8 cellular contexts compared by ENCODE assay signal in genomic region chr3:97821413-97821809, GRCh38. TPM values are rescaled to one million over a fixed set of nuclear protein-coding genes. Genes with fewer than 3 reads are reported as not detected.
DNase-seq lines count a peak whose midpoint lies in the region; ATAC-seq and TF ChIP-seq lines count a peak whose summit lies in the region.

No MANE protein-coding gene starts in this region.

- intact Hi-C loops in CD4-positive, alpha-beta memory T cell (cut with micrococcal nuclease), result loop anchor here (1.0 to 2.0 kb wide), 6 partner anchors 28 to 202 kb away; partner anchors contain the start of genes ARL6 and RIOX2

- H3K27me3 Mint-ChIP-seq in CD4-positive, alpha-beta memory T cell, result peaks cover 0 to 2% of the 10 kb centered on the region in 2 donors
- H3K27me3 Mint-ChIP-seq in T-helper 1 cell treated with Interleukin-12 subunit alpha and Interleukin-12 subunit beta and Interleukin-4 antibody, amounts not matched to agents 30 μg/mL and 1 μg/mL, for 36 hours (ENCODE audit: low read depth), result peaks cover 57% of the 10 kb centered on the region

- no peak for TF ChIP-seq CTCF in cardiac fibroblast (IDR thresholded peaks at IDR 0.05; ENCODE audit: low read depth, low read length)

- H3K4me3 ChIP-seq in CD4-positive, alpha-beta memory T cell (ENCODE audit: low read length in 2 of 2), result peak overlapping the region; percentile 55 to 76
- H3K4me3 ChIP-seq in cardiac fibroblast (replicated peaks in 1 of 2; ENCODE audit: low read depth in 2 of 2, low read length in 2 of 2), result peak overlapping the region; percentile 83 to 90

- no peaks in the 10 kb centered on the region for H3K27me3 ChIP-seq in CD4-positive, alpha-beta memory T cell (ENCODE audit: insufficient read depth, low read length)

- no peaks in the 10 kb centered on the region for H3K9me3 Mint-ChIP-seq in CD4-positive, alpha-beta memory T cell
- no peaks in the 10 kb centered on the region for H3K9me3 Mint-ChIP-seq in T-helper 1 cell treated with Interleukin-12 subunit alpha and Interleukin-12 subunit beta and Interleukin-4 antibody, amounts not matched to agents 30 μg/mL and 1 μg/mL, for 36 hours

- DNase-seq in CD4-positive, alpha-beta memory T cell, result peak in 1 of 5 donors; percentile 70
- DNase-seq in cardiac fibroblast (ENCODE audit: low read depth in 2 of 2), result no peak
- peak; percentile 54 for DNase-seq in left lobe of liver (ENCODE audit: low spot score)
- peak in 2 of 3 experiments; percentile 11 to 37 for DNase-seq in stimulated activated CD4-positive, alpha-beta T cell treated with anti-CD3 and anti-CD28 coated beads, TNF-alpha, amount 100 ng/mL, for 24 hours (ENCODE audit: low read depth in 3 of 3)
- DNase-seq in erythroblast (lab: John Stamatoyannopoulos, UW), result no peak

- CTCF ChIA-PET in CD4-positive, alpha-beta memory T cell (lab: Charles Lee; ENCODE audit: partially characterized antibody), result interaction anchor here (0.6 to 4.4 kb wide), 21 partner anchors 8 to 201 kb away, joined by 3 to 24 read pairs (median 4); partner anchors contain the start of gene ARL6

- no peaks in the 10 kb centered on the region for H3K36me3 ChIP-seq in CD4-positive, alpha-beta memory T cell (ENCODE audit: insufficient read depth, low read length)

- peak overlapping the region; percentile 85 to 99 (median 97) for H3K4me3 Mint-ChIP-seq in CD4-positive, alpha-beta memory T cell
- H3K4me3 Mint-ChIP-seq in T-helper 1 cell treated with Interleukin-12 subunit alpha and Interleukin-12 subunit beta and Interleukin-4 antibody, amounts not matched to agents 30 μg/mL and 1 μg/mL, for 36 hours, result peak overlapping the region; percentile 96

- no peaks in the 10 kb centered on the region for H3K9me3 ChIP-seq in CD4-positive, alpha-beta memory T cell (ENCODE audit: control insufficient read depth in 1 of 2, low read length in 2 of 2)

- ATAC-seq in GM19372 (IDR thresholded peaks at IDR 0.05; ENCODE audit: low read depth, unreplicated experiment) (peak; percentile 43), HG03432 (IDR thresholded peaks at IDR 0.05; ENCODE audit: unreplicated experiment) (peak; percentile 55), left lobe of liver (peak; percentile 47)

- H3K27ac Mint-ChIP-seq in CD4-positive, alpha-beta memory T cell, result peak overlapping the region; percentile 57 to 91 (median 88)
- H3K27ac Mint-ChIP-seq in T-helper 1 cell treated with Interleukin-12 subunit alpha and Interleukin-12 subunit beta and Interleukin-4 antibody, amounts not matched to agents 30 μg/mL and 1 μg/mL, for 36 hours, result peak overlapping the region; percentile 81

- H3K4me1 Mint-ChIP-seq in CD4-positive, alpha-beta memory T cell, result peaks cover 24 to 38% (median 28%) of the 10 kb centered on the region in 4 donors
- peaks cover 28% of the 10 kb centered on the region for H3K4me1 Mint-ChIP-seq in T-helper 1 cell treated with Interleukin-12 subunit alpha and Interleukin-12 subunit beta and Interleukin-4 antibody, amounts not matched to agents 30 μg/mL and 1 μg/mL, for 36 hours (ENCODE audit: low read depth)

- H3K27ac ChIP-seq in CD4-positive, alpha-beta memory T cell (ENCODE audit: low read depth, low read length), result peak overlapping the region; percentile 48

- H3K4me1 ChIP-seq in CD4-positive, alpha-beta memory T cell (ENCODE audit: insufficient read depth, low read length), result peaks cover 21% of the 10 kb centered on the region

- POLR2A ChIA-PET in CD4-positive, alpha-beta memory T cell (lab: Charles Lee; ENCODE audit: partially characterized antibody), result interaction anchor here (0.6 to 3.5 kb wide), 26 partner anchors 10 to 772 kb away, joined by 3 to 26 read pairs (median 4); partner anchors contain the start of genes ARL6, CLDND1 and CPOX

- TF ChIP-seq POLR2A in erythroblast (IDR thresholded peaks at IDR 0.05; ENCODE audit: low read length), result no peak

- H3K36me3 Mint-ChIP-seq in CD4-positive, alpha-beta memory T cell, result peaks cover 0 to 8% of the 10 kb centered on the region in 2 donors
- peaks cover 3% of the 10 kb centered on the region for H3K36me3 Mint-ChIP-seq in T-helper 1 cell treated with Interleukin-12 subunit alpha and Interleukin-12 subunit beta and Interleukin-4 antibody, amounts not matched to agents 30 μg/mL and 1 μg/mL, for 36 hours (ENCODE audit: low read depth)

RNA-seq across cellular contexts. Expression of gene CRYBG3, which starts 0.4 kb away (rescaled TPM):
- 10 to 100 TPM; 11.6 to 12.3 TPM for total RNA-seq in CD4-positive, alpha-beta memory T cell
- 1 to 10 TPM in 1 of 2 donors, under 1 TPM in 1; 0.83 to 3.4 TPM for polyA plus RNA-seq in CD4-positive, alpha-beta memory T cell
- 4.7 TPM for total RNA-seq in left lobe of liver

RNA-seq across cellular contexts. Expression of gene ARL6, which starts 56.9 kb away (rescaled TPM):
- total RNA-seq in CD4-positive, alpha-beta memory T cell, result 1 to 10 TPM; 3.7 to 6.4 TPM
- polyA plus RNA-seq in CD4-positive, alpha-beta memory T cell, result 1 to 10 TPM; 3.8 to 4.9 TPM
- 2.7 TPM for total RNA-seq in left lobe of liver

Comparison
In these comparisons a context has a peak if more than half of its experiments do, and no peak if none do; other contexts are left out.
1. DNase-seq: peak in left lobe of liver (single experiment) and stimulated activated CD4-positive, alpha-beta T cell treated with anti-CD3 and anti-CD28 coated beads, TNF-alpha, amount 100 ng/mL, for 24 hours (2 of 3); none in cardiac fibroblast (0 of 2) and erythroblast (0 of 2).
2. Peak in every context shown above with its lines, with median percentiles within 50 percentile points of each other: ATAC-seq.